Comparison of ENCODE assay signal across 8 cellular contexts in genomic region chr15:72155635-72156616, GRCh38. TPM values are rescaled to one million over a fixed set of nuclear protein-coding genes. Genes with fewer than 3 reads are reported as not detected.
DNase-seq lines count a peak whose midpoint lies in the region; ATAC-seq and TF ChIP-seq lines count a peak whose summit lies in the region.

No MANE protein-coding gene starts in this region.

- H3K36me3 ChIP-seq in left lung, result no peaks in the 10 kb centered on the region

- peak overlapping the region; percentile 58 for H3K4me3 Mint-ChIP-seq in activated CD4-positive, alpha-beta T cell treated with anti-CD3 and anti-CD28 coated beads, Interleukin-2, amount 10 ng/mL, durations not matched to agents 7 days and 5 days
- peak overlapping the region; percentile 65 for H3K4me3 Mint-ChIP-seq in dendritic cell treated with granulocyte-macrophage colony-stimulating factor and Interleukin-4, amounts not matched to agents 40 ng/mL and 50 ng/mL, for 4 days

- peaks cover 4 to 25% of the 10 kb centered on the region in 2 donors for H3K4me1 ChIP-seq in left lung

- peak overlapping the region; percentile 74 to 87 for H3K27ac ChIP-seq in left lung

- H3K9me3 Mint-ChIP-seq in activated CD4-positive, alpha-beta T cell treated with anti-CD3 and anti-CD28 coated beads, Interleukin-2, amount 10 ng/mL, durations not matched to agents 7 days and 5 days, result no peaks in the 10 kb centered on the region
- H3K9me3 Mint-ChIP-seq in dendritic cell treated with granulocyte-macrophage colony-stimulating factor and Interleukin-4, amounts not matched to agents 40 ng/mL and 50 ng/mL, for 4 days, result no peaks in the 10 kb centered on the region

- no peaks in the 10 kb centered on the region for H3K9me3 ChIP-seq in left lung

- intact Hi-C loops in dendritic cell treated with granulocyte-macrophage colony-stimulating factor and Interleukin-4, amounts not matched to agents 40 ng/mL and 50 ng/mL, for 4 days (cut with micrococcal nuclease), result loop anchor here (1.0 to 2.0 kb wide), 2 partner anchors 371 to 412 kb away; no protein-coding TSS in a partner anchor
- intact Hi-C loops in left lung (cut with DNase I), result loop anchor here in 1 of 2 donors (10.0 kb wide), 1 partner anchor 411 kb away; no protein-coding TSS in a partner anchor

- ATAC-seq in HG03159 (IDR thresholded peaks at IDR 0.05; ENCODE audit: unreplicated experiment) (peak; percentile 73), left lung (peak; percentile 86), GM18505 (IDR thresholded peaks at IDR 0.05; ENCODE audit: unreplicated experiment) (no peak)

- TF ChIP-seq CTCF in left lung (IDR thresholded peaks at IDR 0.05), result peak; percentile 74 to 82

- peak; percentile 74 to 90 for DNase-seq in NCI-H524 (lab: John Stamatoyannopoulos, UW)
- peak; percentile 87 for DNase-seq in activated CD4-positive, alpha-beta T cell treated with anti-CD3 and anti-CD28 coated beads, Interleukin-2, amount 10 ng/mL, durations not matched to agents 7 days and 5 days
- peak; percentile 86 to 87 for DNase-seq in left lung
- peak; percentile 75 for DNase-seq in stimulated activated CD4-positive, alpha-beta T cell treated with anti-CD3 and anti-CD28 coated beads, Interleukin-2, amount 100 ng/mL, for 4 hours (ENCODE audit: low read depth)

- CTCF ChIA-PET in activated CD4-positive, alpha-beta T cell treated with anti-CD3 and anti-CD28 coated beads, Interleukin-2, amount 10 ng/mL, durations not matched to agents 7 days and 5 days (lab: Charles Lee), result interaction anchor here (0.6 to 1.9 kb wide), 9 partner anchors 9 to 412 kb away, joined by 3 to 12 read pairs (median 3); no protein-coding TSS in a partner anchor

- H3K4me3 ChIP-seq in GM08714 (ENCODE audit: low read length) (peak overlapping the region; percentile 43; the same call in 1 of the 2 replicates), left lung (peak overlapping the region; percentile 27 to 48)

- TF ChIP-seq POLR2A in GM18505 (IDR thresholded peaks at IDR 0.05; ENCODE audit: borderline replicate concordance, extremely low read depth, insufficient read depth, insufficient read length), result no peak

- POLR2A ChIA-PET in activated CD4-positive, alpha-beta T cell treated with anti-CD3 and anti-CD28 coated beads, Interleukin-2, amount 10 ng/mL, durations not matched to agents 7 days and 5 days (lab: Charles Lee), result no interaction called here

- H3K27me3 Mint-ChIP-seq in activated CD4-positive, alpha-beta T cell treated with anti-CD3 and anti-CD28 coated beads, Interleukin-2, amount 10 ng/mL, durations not matched to agents 7 days and 5 days, result peaks cover 3% of the 10 kb centered on the region
- peaks cover 2% of the 10 kb centered on the region for H3K27me3 Mint-ChIP-seq in dendritic cell treated with granulocyte-macrophage colony-stimulating factor and Interleukin-4, amounts not matched to agents 40 ng/mL and 50 ng/mL, for 4 days

- peaks cover 3% of the 10 kb centered on the region for H3K4me1 Mint-ChIP-seq in activated CD4-positive, alpha-beta T cell treated with anti-CD3 and anti-CD28 coated beads, Interleukin-2, amount 10 ng/mL, durations not matched to agents 7 days and 5 days
- H3K4me1 Mint-ChIP-seq in dendritic cell treated with granulocyte-macrophage colony-stimulating factor and Interleukin-4, amounts not matched to agents 40 ng/mL and 50 ng/mL, for 4 days (ENCODE audit: low read depth), result peaks cover 22% of the 10 kb centered on the region

- no peaks in the 10 kb centered on the region for H3K36me3 Mint-ChIP-seq in activated CD4-positive, alpha-beta T cell treated with anti-CD3 and anti-CD28 coated beads, Interleukin-2, amount 10 ng/mL, durations not matched to agents 7 days and 5 days (ENCODE audit: low read depth)
- no peaks in the 10 kb centered on the region for H3K36me3 Mint-ChIP-seq in dendritic cell treated with granulocyte-macrophage colony-stimulating factor and Interleukin-4, amounts not matched to agents 40 ng/mL and 50 ng/mL, for 4 days (ENCODE audit: low read depth)

- no peaks in the 10 kb centered on the region for H3K27me3 ChIP-seq in left lung

- peak overlapping the region; percentile 59 for H3K27ac Mint-ChIP-seq in activated CD4-positive, alpha-beta T cell treated with anti-CD3 and anti-CD28 coated beads, Interleukin-2, amount 10 ng/mL, durations not matched to agents 7 days and 5 days
- H3K27ac Mint-ChIP-seq in dendritic cell treated with granulocyte-macrophage colony-stimulating factor and Interleukin-4, amounts not matched to agents 40 ng/mL and 50 ng/mL, for 4 days, result peak overlapping the region; percentile 1

RNA-seq across cellular contexts. Expression of gene SENP8, which starts 37.7 kb away (rescaled TPM):
- 1 to 10 TPM; 1.2 to 1.3 TPM for total RNA-seq in activated CD4-positive, alpha-beta T cell treated with anti-CD3 and anti-CD28 coated beads, Interleukin-2, amount 10 ng/mL, durations not matched to agents 7 days and 5 days
- 1 to 10 TPM; 3.1 to 4.2 TPM for total RNA-seq in left lung

RNA-seq across cellular contexts. Expression of gene MYO9A, which starts 38.0 kb away (rescaled TPM):
- 10 to 100 TPM; 21.8 to 24.1 TPM for total RNA-seq in activated CD4-positive, alpha-beta T cell treated with anti-CD3 and anti-CD28 coated beads, Interleukin-2, amount 10 ng/mL, durations not matched to agents 7 days and 5 days
- 10 to 100 TPM; 63.5 to 67.4 TPM for total RNA-seq in left lung

RNA-seq across cellular contexts. Expression of gene GRAMD2A, which starts 41.7 kb away (rescaled TPM):
- not detected for total RNA-seq in activated CD4-positive, alpha-beta T cell treated with anti-CD3 and anti-CD28 coated beads, Interleukin-2, amount 10 ng/mL, durations not matched to agents 7 days and 5 days
- 10 to 100 TPM; 20.7 to 36.1 TPM for total RNA-seq in left lung

Comparison
In these comparisons a context has a peak if more than half of its experiments do, and no peak if none do; other contexts are left out.
1. RNA of gene GRAMD2A, which starts 41.7 kb away (total RNA-seq): 20.7 to 36.1 TPM in left lung; not detected in activated CD4-positive, alpha-beta T cell treated with anti-CD3 and anti-CD28 coated beads, Interleukin-2, amount 10 ng/mL, durations not matched to agents 7 days and 5 days; every median in the first group is over 10 times any median in the second.
2. Peak in every context shown above with its lines, with median percentiles within 50 percentile points of each other: DNase-seq.